ENCODE assay signal across 1 cellular context in the genomic region with DNA sequence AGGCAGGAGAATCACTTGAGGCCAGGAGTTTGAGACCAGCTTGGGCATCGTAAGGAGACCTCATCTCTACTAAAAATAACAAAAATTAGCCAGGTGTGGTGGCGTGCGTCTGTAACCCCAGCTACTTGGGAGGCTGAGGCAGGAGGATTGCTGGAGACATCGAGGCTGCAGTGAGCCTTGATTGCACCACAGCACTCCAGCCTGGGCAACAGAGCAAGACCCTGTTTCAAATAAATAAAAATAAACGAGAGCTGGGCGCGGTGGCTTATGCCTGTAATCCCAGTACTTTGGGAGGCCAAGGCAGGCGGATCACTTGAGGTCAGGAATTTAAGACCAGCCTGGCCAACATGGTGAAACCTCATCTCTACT.
TF ChIP-seq lines count a peak whose summit lies in the region.

No MANE protein-coding gene starts in this region.

TF ChIP-seq in K562, 482 proteins besides CTCF, POLR2A, EP300 and RAD21:
- TF ChIP-seq ZNF121 (CRISPR knock-in tag; conservative IDR thresholded peaks at IDR 0.05): peak; percentile 75
